11 cellular contexts compared by ENCODE assay signal in the genomic region with DNA sequence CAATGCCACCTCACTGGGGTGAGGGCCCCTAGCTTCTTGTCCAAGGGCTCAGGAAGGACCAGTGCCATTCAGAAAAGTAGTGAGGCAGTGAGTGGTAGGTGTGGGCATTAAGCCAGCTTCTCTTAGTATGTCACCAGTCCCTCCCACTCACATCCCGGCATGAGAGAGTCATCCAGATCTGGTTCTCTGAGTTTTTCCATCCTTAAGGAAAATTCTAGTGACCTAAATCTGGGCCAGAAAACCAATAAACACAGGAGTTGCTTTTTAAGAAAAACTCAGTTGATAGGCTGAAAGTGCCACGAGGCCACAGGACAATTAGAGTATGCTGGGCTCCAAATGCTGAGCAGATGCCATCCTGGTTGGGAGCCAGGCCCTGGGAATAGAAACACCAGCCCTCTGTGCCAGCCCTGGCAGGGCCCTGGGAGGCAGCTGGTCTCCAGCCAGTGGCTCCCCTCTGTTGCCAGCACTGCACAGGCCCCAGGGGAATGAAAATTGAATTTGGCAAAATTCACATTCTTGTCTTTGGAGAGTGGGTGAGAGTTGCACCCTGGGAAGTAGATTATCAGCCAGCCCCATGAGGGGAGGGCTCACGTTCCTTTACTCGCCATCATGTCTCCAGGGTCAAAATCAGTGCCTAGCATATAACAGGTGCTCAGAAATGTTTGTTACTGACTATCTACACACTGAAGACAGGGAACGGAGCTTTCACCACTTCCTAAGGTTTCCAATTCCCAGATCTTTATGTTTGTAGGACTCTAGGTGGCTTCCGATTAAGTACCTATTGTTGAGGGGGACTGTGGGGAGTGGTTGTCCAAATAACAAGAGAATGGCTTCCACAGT. TPM values are rescaled to one million over a fixed set of nuclear protein-coding genes. Genes with fewer than 3 reads are reported as not detected.
A peak's percentile ranks its signal among the peaks of the same experiment; 100 is the strongest.
DNase-seq lines count a peak whose midpoint lies in the region; ATAC-seq, FAIRE-seq and TF ChIP-seq lines count a peak whose summit lies in the region.
"Had no signal": no experiment of that assay in that cellular context is flagged by ENCODE, and none has a peak within 500 bp of the region (broad histone marks: within the 10 kb centered on the region; RNA-seq: fewer than 3 reads in every experiment).

No MANE protein-coding gene starts in this region.

- WGBS in mesenchymal stem cell = 92% methylated on average over 5 of the region's 6 CpGs

- H4K91ac ChIP-seq in mesenchymal stem cell (ENCODE audit: low read length) = no peak overlapping the region

- H3K4ac ChIP-seq in mesenchymal stem cell (ENCODE audit: low read depth in 1 of 2, low read length in 2 of 2) = peak overlapping the region in 1 of 2 experiments; percentile 24

- H3K9me3 ChIP-seq in mesenchymal stem cell (ENCODE audit: control insufficient read depth, low read length) = peaks cover 12% of the 10 kb centered on the region
- peaks cover 0 to 6% of the 10 kb centered on the region in 2 donors for H3K9me3 ChIP-seq in kidney (ENCODE audit: control insufficient read depth in 1 of 2, low read length in 2 of 2)

- no peak overlapping the region for H3K9ac ChIP-seq in mesenchymal stem cell (ENCODE audit: low read length)
- H3K9ac ChIP-seq in kidney (ENCODE audit: low read length in 2 of 2) = no peak overlapping the region

- no peak for TF ChIP-seq CTCF in kidney (IDR thresholded peaks at IDR 0.05; ENCODE audit: borderline replicate concordance, extremely low read depth, insufficient read depth)

- no peak overlapping the region for H3K14ac ChIP-seq in mesenchymal stem cell (ENCODE audit: low read length in 2 of 2)

- peaks cover 29 to 45% of the 10 kb centered on the region in 2 experiments for H3K27me3 ChIP-seq in mesenchymal stem cell (ENCODE audit: control insufficient read depth in 1 of 2, insufficient read depth in 1 of 2, low read length in 2 of 2)

- no peak overlapping the region for H3K18ac ChIP-seq in mesenchymal stem cell (ENCODE audit: low read depth in 1 of 2, low read length in 2 of 2)

- peak; percentile 62 for DNase-seq in AG20443 (ENCODE audit: low spot score)
- DNase-seq in NCI-H1694 treated with DMSO at 0.1 percent for 48 hours (lab: John Stamatoyannopoulos, UW) = peak; percentile 96
- DNase-seq in dedifferentiated amniotic fluid mesenchymal stem cell (ENCODE audit: extremely low spot score) = peak; percentile 67
- DNase-seq in mesenchymal stem cell = peak; percentile 71
- DNase-seq in kidney = no peak
- DNase-seq: CD4-positive, alpha-beta memory T cell had no signal

- intact Hi-C loops in kidney (cut with DNase I) = no loop called here

- no peak for ATAC-seq in HG02623 (IDR thresholded peaks at IDR 0.05; ENCODE audit: unreplicated experiment)
- no peak for ATAC-seq in GM21526 (IDR thresholded peaks at IDR 0.05; ENCODE audit: low FRiP score, unreplicated experiment)
- no peak for ATAC-seq in HG02938 (IDR thresholded peaks at IDR 0.05; ENCODE audit: unreplicated experiment)
- ATAC-seq: WTC11 had no signal

- no peak overlapping the region for H2BK120ac ChIP-seq in mesenchymal stem cell (ENCODE audit: low read depth, low read length)

- H3K4me1 ChIP-seq in mesenchymal stem cell (ENCODE audit: control insufficient read depth, insufficient read depth, low read depth, low read length) = peaks cover 9% of the 10 kb centered on the region
- H3K4me1 ChIP-seq in kidney (ENCODE audit: control insufficient read depth in 1 of 2, insufficient read depth in 1 of 2, low read depth in 1 of 2, low read length in 2 of 2) = no peaks in the 10 kb centered on the region

- no peak overlapping the region for H2BK5ac ChIP-seq in mesenchymal stem cell (ENCODE audit: low read depth, low read length, poor library complexity, severe bottlenecking)

- no peak overlapping the region for H2AK5ac ChIP-seq in mesenchymal stem cell (ENCODE audit: low read length, severe bottlenecking)

- no peak overlapping the region for H3K4me2 ChIP-seq in mesenchymal stem cell (ENCODE audit: low read length, poor library complexity, severe bottlenecking)

- no peaks in the 10 kb centered on the region for H3K79me1 ChIP-seq in mesenchymal stem cell (replicated peaks; ENCODE audit: low read length, poor library complexity, severe bottlenecking)

- H3K27ac ChIP-seq in mesenchymal stem cell (ENCODE audit: low read length, poor library complexity, severe bottlenecking) (no peak overlapping the region), kidney (ENCODE audit: low read depth in 2 of 2, low read length in 2 of 2) (no peak overlapping the region)

- H3K4me3 ChIP-seq in mesenchymal stem cell (ENCODE audit: insufficient read depth in 1 of 2, low read depth in 1 of 2, low read length in 2 of 2) (no peak overlapping the region), kidney (ENCODE audit: low read length in 2 of 2) (no peak overlapping the region)

- H2BK12ac ChIP-seq in mesenchymal stem cell (ENCODE audit: low read length in 2 of 2) = no peak overlapping the region

- H3K36me3 ChIP-seq in mesenchymal stem cell (ENCODE audit: control insufficient read depth in 1 of 2, insufficient read depth in 2 of 2, low read depth in 1 of 2, low read length in 2 of 2) (no peaks in the 10 kb centered on the region), kidney (ENCODE audit: control insufficient read depth in 1 of 2, insufficient read depth in 2 of 2, low read length in 2 of 2) (no peaks in the 10 kb centered on the region)

- H2BK15ac ChIP-seq in mesenchymal stem cell (ENCODE audit: low read depth, poor library complexity, severe bottlenecking) = no peak overlapping the region

- H3K23ac ChIP-seq in mesenchymal stem cell (ENCODE audit: low read length in 2 of 2) = peak overlapping the region in 1 of 2 experiments; percentile 55

- FAIRE-seq in kidney (lab: Jason Lieb, UNC) = no peak
- FAIRE-seq: keratinocyte had no signal

- H2AFZ ChIP-seq in mesenchymal stem cell (ENCODE audit: low read depth, low read length) = no peak overlapping the region

- H4K8ac ChIP-seq in mesenchymal stem cell (ENCODE audit: low read length) = peak overlapping the region; percentile 46

RNA-seq across cellular contexts. Expression of a gene that starts 52.8 kb away (rescaled TPM):
- 15.4 TPM for polyA plus RNA-seq in mesenchymal stem cell (2013, experiment 1 of 2)
- 15.3 TPM for polyA plus RNA-seq in mesenchymal stem cell (2013, experiment 2 of 2)
- 11.4 TPM for total RNA-seq in kidney
- polyA plus RNA-seq in kidney (ENCODE audit: insufficient read depth, low read depth, low replicate concordance) = 5.0 TPM
